ENCODE assay signal across 1 cellular context in the genomic region with DNA sequence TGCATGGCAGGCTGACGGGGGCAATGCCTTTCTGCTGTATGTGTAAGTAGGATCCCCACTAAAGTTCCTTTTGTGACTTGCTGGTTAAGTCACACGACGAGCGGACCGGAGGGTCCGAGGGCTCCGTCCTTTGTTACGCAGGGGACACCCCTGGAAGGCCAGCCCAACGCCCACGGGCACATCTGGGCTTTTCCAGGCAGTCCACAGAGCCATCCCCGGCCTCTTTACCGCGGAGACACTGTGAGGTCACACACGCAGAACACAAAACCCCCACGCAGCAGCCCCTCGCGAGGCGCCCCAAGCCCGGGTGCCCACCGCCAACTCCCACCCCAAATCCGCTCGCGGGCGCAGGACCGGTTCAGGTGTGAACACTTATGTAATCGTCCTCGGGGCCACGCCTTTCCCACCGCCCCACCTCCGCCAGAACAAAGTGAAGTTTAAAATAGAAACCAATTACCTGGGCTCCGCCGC.
TF ChIP-seq lines count a peak whose summit lies in the region.

No MANE protein-coding gene starts in this region.

TF ChIP-seq in endothelial cell of umbilical vein, 7 proteins besides CTCF, POLR2A, EP300 and RAD21 (continued from another document):
- TF ChIP-seq, protein P1, sequence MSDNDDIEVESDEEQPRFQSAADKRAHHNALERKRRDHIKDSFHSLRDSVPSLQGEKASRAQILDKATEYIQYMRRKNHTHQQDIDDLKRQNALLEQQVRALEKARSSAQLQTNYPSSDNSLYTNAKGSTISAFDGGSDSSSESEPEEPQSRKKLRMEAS (IDR thresholded peaks at IDR 0.05; ENCODE audit: insufficient read depth, insufficient read length) = no peak
- TF ChIP-seq GATA2 (IDR thresholded peaks at IDR 0.05; ENCODE audit: insufficient read depth, insufficient read length, low read depth, low read length) = no peak
- TF ChIP-seq FOS (IDR thresholded peaks at IDR 0.05; ENCODE audit: borderline replicate concordance, insufficient read depth, low read length) = no peak
